ENCODE assay signal across 1 cellular context in the genomic region with DNA sequence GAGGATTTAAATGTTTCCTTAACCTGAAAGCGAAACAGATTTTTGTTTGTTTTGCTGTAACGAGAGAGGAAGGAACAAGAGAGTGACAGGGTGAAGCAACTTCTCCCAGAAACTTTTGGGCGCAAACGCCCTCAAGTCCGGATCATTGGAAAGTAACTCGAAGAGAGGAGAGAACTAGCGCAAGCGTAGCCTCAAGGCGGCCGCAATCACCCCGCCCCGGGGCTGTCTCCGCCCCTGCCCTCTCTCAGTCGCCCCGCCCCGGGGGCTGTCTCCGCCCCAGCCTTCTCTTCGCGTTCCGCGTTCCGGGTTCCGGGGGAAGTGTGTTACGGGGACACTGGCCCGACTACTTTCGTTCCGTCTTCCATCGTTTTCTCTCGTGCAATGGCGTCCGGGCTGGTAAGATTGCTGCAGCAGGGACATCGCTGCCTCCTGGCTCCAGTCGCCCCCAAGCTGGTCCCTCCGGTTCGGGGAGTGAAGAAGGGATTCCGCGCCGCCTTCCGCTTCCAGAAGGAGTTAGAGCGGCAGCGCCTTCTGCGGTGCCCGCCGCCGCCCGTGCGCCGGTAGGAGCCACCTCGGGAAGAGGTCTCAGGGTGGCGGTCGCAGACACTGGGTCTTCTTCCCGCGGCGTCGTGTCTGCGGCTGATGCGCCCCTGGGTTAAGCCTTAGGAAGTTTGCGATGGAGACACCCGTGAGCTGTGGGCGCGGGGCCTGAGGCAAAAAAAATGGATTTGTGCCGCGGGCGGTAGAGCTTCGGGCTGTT.
TF ChIP-seq lines count a peak whose summit lies in the region.

MRPL44 (plus strand) TSS at position 372 of the 760 bp plus-strand sequence; CDS start at position 382, 10 bp downstream.

TF ChIP-seq in HepG2, 621 proteins besides CTCF, POLR2A, EP300 and RAD21 (continued from another document and continues in another):
- peak; percentile 52; the same call in 1 of the 2 replicates for TF ChIP-seq TIGD3 (CRISPR knock-in tag; IDR thresholded peaks at IDR 0.05; ENCODE audit: borderline replicate concordance)
- TF ChIP-seq MLX (CRISPR knock-in tag; IDR thresholded peaks at IDR 0.05), result peak; percentile 82; the same call in 1 of the 2 replicates
- peak; percentile 95 for TF ChIP-seq ZBTB7B (CRISPR knock-in tag; IDR thresholded peaks at IDR 0.05)
- peak; percentile 92 for TF ChIP-seq RFXANK (CRISPR knock-in tag; IDR thresholded peaks at IDR 0.05)
- TF ChIP-seq ZMAT3 (CRISPR knock-in tag; conservative IDR thresholded peaks at IDR 0.05), result peak; percentile 98
- no peak for TF ChIP-seq ZNF326 (CRISPR knock-in tag; IDR thresholded peaks at IDR 0.05; ENCODE audit: borderline replicate concordance)
- TF ChIP-seq MTF1 (CRISPR knock-in tag; IDR thresholded peaks at IDR 0.05), result 0 out of 2 replicates have a peak, but pooled peaks have one; percentile 49
- TF ChIP-seq POLR2G (IDR thresholded peaks at IDR 0.05; ENCODE audit: low read depth, low read length), result peak; percentile 95
- peak; percentile 85 for TF ChIP-seq HMG20B (CRISPR knock-in tag; conservative IDR thresholded peaks at IDR 0.05)
- peak; percentile 98 for TF ChIP-seq ZNF33B (CRISPR knock-in tag; IDR thresholded peaks at IDR 0.05)
- TF ChIP-seq GLI4 (CRISPR knock-in tag; IDR thresholded peaks at IDR 0.05; ENCODE audit: borderline replicate concordance), result peak; percentile 95
- peak; percentile 92 for TF ChIP-seq ZNF704 (CRISPR knock-in tag; IDR thresholded peaks at IDR 0.05; ENCODE audit: borderline replicate concordance)
- TF ChIP-seq, protein P1, sequence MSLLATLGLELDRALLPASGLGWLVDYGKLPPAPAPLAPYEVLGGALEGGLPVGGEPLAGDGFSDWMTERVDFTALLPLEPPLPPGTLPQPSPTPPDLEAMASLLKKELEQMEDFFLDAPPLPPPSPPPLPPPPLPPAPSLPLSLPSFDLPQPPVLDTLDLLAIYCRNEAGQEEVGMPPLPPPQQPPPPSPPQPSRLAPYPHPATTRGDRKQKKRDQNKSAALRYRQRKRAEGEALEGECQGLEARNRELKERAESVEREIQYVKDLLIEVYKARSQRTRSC (CRISPR knock-in tag; IDR thresholded peaks at IDR 0.05; ENCODE audit: low read depth), result peak; percentile 82; the same call in 1 of the 2 replicates
- TF ChIP-seq GATAD1 (CRISPR knock-in tag; IDR thresholded peaks at IDR 0.05), result peak; percentile 99
- TF ChIP-seq THAP9 (CRISPR knock-in tag; IDR thresholded peaks at IDR 0.05; ENCODE audit: borderline replicate concordance), result peak; percentile 98
- peak; percentile 67; the same call in 1 of the 2 replicates for TF ChIP-seq ATF1 (CRISPR knock-in tag; IDR thresholded peaks at IDR 0.05)
- TF ChIP-seq, protein P2, sequence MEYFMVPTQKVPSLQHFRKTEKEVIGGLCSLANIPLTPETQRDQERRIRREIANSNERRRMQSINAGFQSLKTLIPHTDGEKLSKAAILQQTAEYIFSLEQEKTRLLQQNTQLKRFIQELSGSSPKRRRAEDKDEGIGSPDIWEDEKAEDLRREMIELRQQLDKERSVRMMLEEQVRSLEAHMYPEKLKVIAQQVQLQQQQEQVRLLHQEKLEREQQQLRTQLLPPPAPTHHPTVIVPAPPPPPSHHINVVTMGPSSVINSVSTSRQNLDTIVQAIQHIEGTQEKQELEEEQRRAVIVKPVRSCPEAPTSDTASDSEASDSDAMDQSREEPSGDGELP (IDR thresholded peaks at IDR 0.05; ENCODE audit: borderline replicate concordance, low read depth), result peak; percentile 72; the same call in 1 of the 2 replicates
- peak; percentile 82; the same call in 1 of the 2 replicates for TF ChIP-seq NKX3-1 (CRISPR knock-in tag; IDR thresholded peaks at IDR 0.05)
- peak; percentile 97 for TF ChIP-seq TBX2 (CRISPR knock-in tag; IDR thresholded peaks at IDR 0.05; ENCODE audit: borderline replicate concordance)
- TF ChIP-seq JUNB (CRISPR knock-in tag; IDR thresholded peaks at IDR 0.05; ENCODE audit: borderline replicate concordance), result no peak
- TF ChIP-seq MAFF (IDR thresholded peaks at IDR 0.05; ENCODE audit: low read depth, low read length), result no peak
- peak; percentile 57; the same call in 1 of the 2 replicates for TF ChIP-seq RFX3 (CRISPR knock-in tag; IDR thresholded peaks at IDR 0.05)
- 0 out of 2 replicates have a peak, but pooled peaks have one; percentile 77 for TF ChIP-seq FOXO4 (CRISPR knock-in tag; conservative IDR thresholded peaks at IDR 0.05)
- TF ChIP-seq ZNF414 (CRISPR knock-in tag; IDR thresholded peaks at IDR 0.05), result peak; percentile 97
- peak; percentile 98 for TF ChIP-seq ZNF781 (CRISPR knock-in tag; IDR thresholded peaks at IDR 0.05; ENCODE audit: borderline replicate concordance, not compliant biosample characterization)
- peak; percentile 30; the same call in 1 of the 2 replicates for TF ChIP-seq TCF7 (IDR thresholded peaks at IDR 0.05; ENCODE audit: low read depth)
- peak; percentile 40; the same call in 1 of the 2 replicates for TF ChIP-seq ZNF3 (CRISPR knock-in tag; IDR thresholded peaks at IDR 0.05)
- no peak for TF ChIP-seq RAD51 (IDR thresholded peaks at IDR 0.05; ENCODE audit: borderline replicate concordance)
- TF ChIP-seq SSRP1 (CRISPR knock-in tag; IDR thresholded peaks at IDR 0.05), result peak; percentile 99
- TF ChIP-seq ZNF224 (CRISPR knock-in tag; IDR thresholded peaks at IDR 0.05), result peak; percentile 99
- TF ChIP-seq, protein P3, sequence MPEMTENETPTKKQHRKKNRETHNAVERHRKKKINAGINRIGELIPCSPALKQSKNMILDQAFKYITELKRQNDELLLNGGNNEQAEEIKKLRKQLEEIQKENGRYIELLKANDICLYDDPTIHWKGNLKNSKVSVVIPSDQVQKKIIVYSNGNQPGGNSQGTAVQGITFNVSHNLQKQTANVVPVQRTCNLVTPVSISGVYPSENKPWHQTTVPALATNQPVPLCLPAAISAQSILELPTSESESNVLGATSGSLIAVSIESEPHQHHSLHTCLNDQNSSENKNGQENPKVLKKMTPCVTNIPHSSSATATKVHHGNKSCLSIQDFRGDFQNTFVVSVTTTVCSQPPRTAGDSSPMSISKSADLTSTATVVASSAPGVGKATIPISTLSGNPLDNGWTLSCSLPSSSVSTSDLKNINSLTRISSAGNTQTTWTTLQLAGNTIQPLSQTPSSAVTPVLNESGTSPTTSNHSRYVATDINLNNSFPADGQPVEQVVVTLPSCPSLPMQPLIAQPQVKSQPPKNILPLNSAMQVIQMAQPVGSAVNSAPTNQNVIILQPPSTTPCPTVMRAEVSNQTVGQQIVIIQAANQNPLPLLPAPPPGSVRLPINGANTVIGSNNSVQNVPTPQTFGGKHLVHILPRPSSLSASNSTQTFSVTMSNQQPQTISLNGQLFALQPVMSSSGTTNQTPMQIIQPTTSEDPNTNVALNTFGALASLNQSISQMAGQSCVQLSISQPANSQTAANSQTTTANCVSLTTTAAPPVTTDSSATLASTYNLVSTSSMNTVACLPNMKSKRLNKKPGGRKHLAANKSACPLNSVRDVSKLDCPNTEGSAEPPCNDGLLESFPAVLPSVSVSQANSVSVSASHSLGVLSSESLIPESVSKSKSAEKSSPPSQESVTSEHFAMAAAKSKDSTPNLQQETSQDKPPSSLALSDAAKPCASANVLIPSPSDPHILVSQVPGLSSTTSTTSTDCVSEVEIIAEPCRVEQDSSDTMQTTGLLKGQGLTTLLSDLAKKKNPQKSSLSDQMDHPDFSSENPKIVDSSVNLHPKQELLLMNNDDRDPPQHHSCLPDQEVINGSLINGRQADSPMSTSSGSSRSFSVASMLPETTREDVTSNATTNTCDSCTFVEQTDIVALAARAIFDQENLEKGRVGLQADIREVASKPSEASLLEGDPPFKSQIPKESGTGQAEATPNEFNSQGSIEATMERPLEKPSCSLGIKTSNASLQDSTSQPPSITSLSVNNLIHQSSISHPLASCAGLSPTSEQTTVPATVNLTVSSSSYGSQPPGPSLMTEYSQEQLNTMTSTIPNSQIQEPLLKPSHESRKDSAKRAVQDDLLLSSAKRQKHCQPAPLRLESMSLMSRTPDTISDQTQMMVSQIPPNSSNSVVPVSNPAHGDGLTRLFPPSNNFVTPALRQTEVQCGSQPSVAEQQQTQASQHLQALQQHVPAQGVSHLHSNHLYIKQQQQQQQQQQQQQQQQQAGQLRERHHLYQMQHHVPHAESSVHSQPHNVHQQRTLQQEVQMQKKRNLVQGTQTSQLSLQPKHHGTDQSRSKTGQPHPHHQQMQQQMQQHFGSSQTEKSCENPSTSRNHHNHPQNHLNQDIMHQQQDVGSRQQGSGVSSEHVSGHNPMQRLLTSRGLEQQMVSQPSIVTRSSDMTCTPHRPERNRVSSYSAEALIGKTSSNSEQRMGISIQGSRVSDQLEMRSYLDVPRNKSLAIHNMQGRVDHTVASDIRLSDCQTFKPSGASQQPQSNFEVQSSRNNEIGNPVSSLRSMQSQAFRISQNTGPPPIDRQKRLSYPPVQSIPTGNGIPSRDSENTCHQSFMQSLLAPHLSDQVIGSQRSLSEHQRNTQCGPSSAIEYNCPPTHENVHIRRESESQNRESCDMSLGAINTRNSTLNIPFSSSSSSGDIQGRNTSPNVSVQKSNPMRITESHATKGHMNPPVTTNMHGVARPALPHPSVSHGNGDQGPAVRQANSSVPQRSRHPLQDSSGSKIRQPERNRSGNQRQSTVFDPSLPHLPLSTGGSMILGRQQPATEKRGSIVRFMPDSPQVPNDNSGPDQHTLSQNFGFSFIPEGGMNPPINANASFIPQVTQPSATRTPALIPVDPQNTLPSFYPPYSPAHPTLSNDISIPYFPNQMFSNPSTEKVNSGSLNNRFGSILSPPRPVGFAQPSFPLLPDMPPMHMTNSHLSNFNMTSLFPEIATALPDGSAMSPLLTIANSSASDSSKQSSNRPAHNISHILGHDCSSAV (CRISPR knock-in tag; IDR thresholded peaks at IDR 0.05; ENCODE audit: borderline replicate concordance), result no peak
- TF ChIP-seq ZNF484 (CRISPR knock-in tag; IDR thresholded peaks at IDR 0.05; ENCODE audit: borderline replicate concordance, low read depth), result peak; percentile 54; the same call in 1 of the 2 replicates
- TF ChIP-seq HOXA7 (CRISPR knock-in tag; IDR thresholded peaks at IDR 0.05), result no peak
